ENCODE assay signal across 11 cellular contexts in the genomic region with DNA sequence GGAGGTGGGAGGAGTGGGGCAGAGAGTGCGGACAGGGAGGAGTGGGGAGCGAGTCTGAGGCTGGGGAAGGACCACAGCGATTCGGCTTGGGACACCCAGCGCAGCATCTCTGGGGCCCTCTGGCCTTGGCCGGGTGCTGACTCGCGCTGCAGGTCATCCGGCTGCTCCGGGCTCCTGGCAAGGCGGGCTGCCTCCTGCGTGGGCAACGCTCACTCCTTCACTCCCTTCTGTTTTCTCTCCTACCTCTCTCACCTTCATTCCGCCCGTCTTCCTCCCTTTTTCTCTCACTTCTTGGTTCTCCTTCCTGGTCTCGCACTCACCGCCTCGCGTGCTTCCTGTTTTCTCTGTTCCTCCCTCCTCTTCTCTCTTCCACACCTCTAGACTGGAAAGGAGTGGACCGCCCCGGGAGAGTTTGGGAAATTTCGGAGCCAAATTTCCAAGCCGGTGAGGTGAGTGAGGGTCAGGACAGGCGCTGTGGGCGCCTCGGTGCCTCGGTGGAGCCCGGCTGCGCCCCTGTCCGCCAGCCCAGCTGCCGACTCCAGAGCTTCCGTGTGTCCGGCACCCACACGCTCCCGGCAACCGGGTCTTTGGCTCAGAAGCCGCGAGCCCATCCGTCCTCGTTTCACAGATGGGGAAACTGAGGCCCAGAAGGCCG.
A peak's percentile ranks its signal among the peaks of the same experiment; 100 is the strongest.
DNase-seq lines count a peak whose midpoint lies in the region; FAIRE-seq and TF ChIP-seq lines count a peak whose summit lies in the region.
"Had no signal": no experiment of that assay in that cellular context is flagged by ENCODE, and none has a peak within 500 bp of the region (broad histone marks: within the 10 kb centered on the region; RNA-seq: fewer than 3 reads in every experiment).

No MANE protein-coding gene starts in this region.

- H3K23me2 ChIP-seq in H9 (ENCODE audit: insufficient read length, low read depth, low read length, poor library complexity, severe bottlenecking), result peaks cover 5% of the 10 kb centered on the region

- no peak overlapping the region for H4K5ac ChIP-seq in H9 (ENCODE audit: insufficient read length, low read depth, low read length)

- H3K9ac ChIP-seq in H9 (ENCODE audit: extremely low read depth, insufficient read length, low read length) (no peak overlapping the region), rectal smooth muscle tissue (ENCODE audit: low read length) (no peak overlapping the region)

- H4K91ac ChIP-seq in H9 (ENCODE audit: insufficient read length, low read depth, low read length), result no peak overlapping the region

- H3K4me2 ChIP-seq in H9 (ENCODE audit: insufficient read depth, insufficient read length, low read length), result peak overlapping the region; percentile 42

- H2BK20ac ChIP-seq in H9 (ENCODE audit: low read depth, low read length, poor library complexity, severe bottlenecking), result no peak overlapping the region

- no peak overlapping the region for H2BK5ac ChIP-seq in H9 (ENCODE audit: insufficient read length, low read length)

- no peak overlapping the region for H3K14ac ChIP-seq in H9 (ENCODE audit: insufficient read depth, low read length)

- H2BK12ac ChIP-seq in H9 (ENCODE audit: insufficient read length, low read depth, low read length), result no peak overlapping the region

- no TSS peak for BruUV-seq in Calu3 (replicated peaks; lab: Mats Ljungman, UMichigan)

- no peak overlapping the region for H3K4ac ChIP-seq in H9 (ENCODE audit: low read depth, low read length)

- FAIRE-seq in small intestine (lab: Jason Lieb, UNC), result no peak

- H4K20me1 ChIP-seq in H9 (ENCODE audit: control insufficient read depth, insufficient read depth, insufficient read length), result no peaks in the 10 kb centered on the region

- H3K9me3 ChIP-seq in H9 (ENCODE audit: control insufficient read depth, low read depth, low read length) (no peaks in the 10 kb centered on the region), small intestine (ENCODE audit: control insufficient read depth, low read depth) (no peaks in the 10 kb centered on the region)
- H3K9me3 ChIP-seq: right atrium auricular region had no signal

- no peaks in the 10 kb centered on the region for H3K79me2 ChIP-seq in H9 (ENCODE audit: insufficient read depth, low read length)

- H2AK5ac ChIP-seq in H9 (ENCODE audit: insufficient read length, low read length), result no peak overlapping the region

- TF ChIP-seq CTCF in H9 (conservative IDR thresholded peaks at IDR 0.05), result no peak
- TF ChIP-seq CTCF in endothelial cell (IDR thresholded peaks at IDR 0.05; ENCODE audit: unreplicated experiment), result no peak
- TF ChIP-seq CTCF in Calu3 (IDR thresholded peaks at IDR 0.05; ENCODE audit: unreplicated experiment), result no peak
- TF ChIP-seq CTCF in nephron progenitor cell (IDR thresholded peaks at IDR 0.05), result no peak

- no peak overlapping the region for H4K8ac ChIP-seq in H9 (replicated peaks; ENCODE audit: insufficient read length, low read depth, low read length)

- H3K23ac ChIP-seq in H9 (ENCODE audit: insufficient read length, low read depth, low read length), result no peak overlapping the region

- H3K4me3 Mint-ChIP-seq in H9, result peak overlapping the region; percentile 30 to 68; a peak in 4 of 5 replicates
- H3K4me3 Mint-ChIP-seq in endothelial cell (ENCODE audit: unreplicated experiment), result peak overlapping the region; percentile 69
- no peak overlapping the region for H3K4me3 Mint-ChIP-seq in Calu3 (ENCODE audit: low read depth, unreplicated experiment)
- H3K4me3 Mint-ChIP-seq in nephron progenitor cell, result no peak overlapping the region

- H3K79me1 ChIP-seq in H9 (ENCODE audit: insufficient read depth, low read depth, low read length, poor library complexity, severe bottlenecking), result no peaks in the 10 kb centered on the region

- H3K36me3 Mint-ChIP-seq in H9 (ENCODE audit: insufficient read depth in 1 of 3, low read depth in 3 of 3) (peaks cover 0 to 33% (median 16%) of the 10 kb centered on the region in 3 experiments; a peak in 6 of 7 replicates), endothelial cell (ENCODE audit: low read depth, unreplicated experiment) (peaks cover 12% of the 10 kb centered on the region), Calu3 (ENCODE audit: insufficient read depth, unreplicated experiment) (no peaks in the 10 kb centered on the region), nephron progenitor cell (ENCODE audit: low read depth) (no peaks in the 10 kb centered on the region)

- H3K18ac ChIP-seq in H9 (ENCODE audit: insufficient read length, low read depth, low read length), result no peak overlapping the region

- H3K27ac Mint-ChIP-seq in H9 (no peak overlapping the region), endothelial cell (ENCODE audit: unreplicated experiment) (no peak overlapping the region), Calu3 (ENCODE audit: unreplicated experiment) (no peak overlapping the region), nephron progenitor cell (no peak overlapping the region)
- H3K27ac Mint-ChIP-seq: activated T-helper 1 cell treated with anti-CD3 and anti-CD28 coated beads, Interleukin-12 subunit alpha, Interleukin-12 subunit beta, Interleukin-2, Interleukin-4 antibody, amounts not matched to agents 30 ng/mL and 10 ng/mL and 1 ng/mL, durations not matched to agents 14 hours and 24 hours and 36 hours had no signal

- H3K27me3 Mint-ChIP-seq in H9 (ENCODE audit: low read depth) (peaks cover 7% of the 10 kb centered on the region), endothelial cell (ENCODE audit: unreplicated experiment) (peaks cover 12% of the 10 kb centered on the region), Calu3 (ENCODE audit: unreplicated experiment) (peaks cover 30% of the 10 kb centered on the region), nephron progenitor cell (ENCODE audit: low read depth, poor library complexity) (peaks cover 13% of the 10 kb centered on the region)

- H3K4me3 ChIP-seq in rectal smooth muscle tissue (ENCODE audit: low read length) (peak overlapping the region; percentile 38), small intestine (ENCODE audit: low read depth in 1 of 2, low read length in 2 of 2) (no peak overlapping the region)
- H3K4me3 ChIP-seq: right atrium auricular region had no signal

- CTCF ChIA-PET in Calu3 (lab: Charles Lee), result interaction anchor here (1.9 kb wide), 2 partner anchors 8 to 104 kb away, joined by 5 to 6 read pairs; no protein-coding TSS in a partner anchor

- H3K9me3 Mint-ChIP-seq in H9 (no peaks in the 10 kb centered on the region; a peak in 1 of 5 replicates), endothelial cell (ENCODE audit: unreplicated experiment) (no peaks in the 10 kb centered on the region), Calu3 (ENCODE audit: low read depth, unreplicated experiment) (no peaks in the 10 kb centered on the region), nephron progenitor cell (no peaks in the 10 kb centered on the region)
- H3K9me3 Mint-ChIP-seq: activated T-helper 1 cell treated with anti-CD3 and anti-CD28 coated beads, Interleukin-12 subunit alpha, Interleukin-12 subunit beta, Interleukin-2, Interleukin-4 antibody, amounts not matched to agents 30 ng/mL and 10 ng/mL and 1 ng/mL, durations not matched to agents 14 hours and 24 hours and 36 hours had no signal

- no peak overlapping the region for H2AFZ ChIP-seq in H9 (ENCODE audit: low read length)

- H3K4me1 ChIP-seq in H9 (ENCODE audit: insufficient read depth, low read length) (no peaks in the 10 kb centered on the region), rectal smooth muscle tissue (ENCODE audit: control insufficient read depth, insufficient read depth, low read length) (no peaks in the 10 kb centered on the region), small intestine (ENCODE audit: control insufficient read depth in 2 of 2, insufficient read depth in 1 of 2, low read depth in 1 of 2, low read length in 1 of 2) (no peaks in the 10 kb centered on the region)

- intact Hi-C loops in Calu3 (cut with micrococcal nuclease; ENCODE audit: unreplicated experiment), result no loop called here

- H3K36me3 ChIP-seq in rectal smooth muscle tissue (ENCODE audit: control insufficient read depth, insufficient read depth, low read length), result no peaks in the 10 kb centered on the region
- H3K36me3 ChIP-seq in small intestine (ENCODE audit: control insufficient read depth in 2 of 2, insufficient read depth in 2 of 2, low read length in 2 of 2), result no peaks in the 10 kb centered on the region

- H2BK15ac ChIP-seq in H9 (ENCODE audit: low read depth, low read length), result no peak overlapping the region

- no peak overlapping the region for H3T11ph ChIP-seq in H9 (ENCODE audit: low read length)

- DNase-seq in H9 (no peak), NOMO-1 (lab: John Stamatoyannopoulos, UW; ENCODE audit: unreplicated experiment in 2 of 2) (peak; percentile 36 to 54), endothelial cell (ENCODE audit: low spot score) (peak; percentile 25), Calu3 (no peak), nephron progenitor cell (no peak), NCI-H1048 (lab: John Stamatoyannopoulos, UW) (no peak), small intestine (no peak)
- DNase-seq: SHP77 had no signal

- no CpG with 5 or more reads among the region's 41 CpGs for WGBS in H9 (ENCODE audit: extremely low coverage, insufficient read length, low lambda C conversion rate)
- 72 to 77% (median 76%) methylated on average over 40 to 41 of the region's 41 CpGs for WGBS in small intestine, 3 donors

- H2BK120ac ChIP-seq in H9 (ENCODE audit: low read depth, low read length, poor library complexity, severe bottlenecking), result no peak overlapping the region

- H3K27ac ChIP-seq in H9 (ENCODE audit: insufficient read length, low read depth, low read length), result no peak overlapping the region
- no peak overlapping the region for H3K27ac ChIP-seq in rectal smooth muscle tissue (ENCODE audit: low read depth, low read length)
- H3K27ac ChIP-seq in small intestine (ENCODE audit: low read depth in 1 of 2, low read length in 1 of 2), result no peak overlapping the region

- no peaks in the 10 kb centered on the region for H3K27me3 ChIP-seq in H9 (ENCODE audit: insufficient read depth, low read length)
- H3K27me3 ChIP-seq in rectal smooth muscle tissue (ENCODE audit: control insufficient read depth, insufficient read depth, low read length), result peaks cover 5% of the 10 kb centered on the region
- no peaks in the 10 kb centered on the region for H3K27me3 ChIP-seq in small intestine (ENCODE audit: control insufficient read depth in 2 of 2, insufficient read depth in 2 of 2, low read length in 2 of 2)
- H3K27me3 ChIP-seq: right atrium auricular region had no signal

- H3K4me1 Mint-ChIP-seq in H9 (peaks cover 11 to 16% of the 10 kb centered on the region in 2 experiments), endothelial cell (ENCODE audit: unreplicated experiment) (peaks cover 27% of the 10 kb centered on the region), Calu3 (ENCODE audit: low read depth, unreplicated experiment) (peaks cover 21% of the 10 kb centered on the region), nephron progenitor cell (peaks cover 32% of the 10 kb centered on the region)

- no peak overlapping the region for H3K56ac ChIP-seq in H9 (ENCODE audit: insufficient read length, low read depth, low read length)

Comparison
In these comparisons a context has a peak if more than half of its experiments do, and no peak if none do; other contexts are left out.
1. DNase-seq: peak in NOMO-1 (2 of 2) and endothelial cell (single experiment); none in H9 (single experiment), Calu3 (single experiment), nephron progenitor cell (single experiment), NCI-H1048 (single experiment) and small intestine (single experiment).
2. H3K4me3 Mint-ChIP-seq: peak in H9 (2 of 2) and endothelial cell (single experiment); none in Calu3 (single experiment) and nephron progenitor cell (single experiment).